9 cellular contexts compared by ENCODE assay signal in the genomic region with DNA sequence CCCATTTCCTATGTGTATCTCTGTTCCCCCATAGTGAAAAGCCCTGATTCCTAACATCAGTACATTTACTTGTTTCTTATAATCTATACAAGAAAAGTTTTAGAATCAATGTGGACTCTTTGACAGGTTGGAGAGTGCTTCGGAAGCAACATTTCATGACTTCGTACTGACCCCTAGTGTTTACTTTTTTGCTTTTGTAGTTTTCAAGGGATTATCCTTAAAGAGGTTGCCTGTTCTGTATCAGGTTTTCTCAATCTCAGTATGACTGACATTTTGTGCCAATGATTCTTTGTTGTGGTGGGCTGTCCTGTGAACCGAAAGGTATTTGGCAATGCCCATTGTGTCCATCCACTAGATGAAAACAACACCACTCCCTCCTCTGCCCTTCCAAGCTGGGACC. TPM values are rescaled to one million over a fixed set of nuclear protein-coding genes. Genes with fewer than 3 reads are reported as not detected.
DNase-seq lines count a peak whose midpoint lies in the region; ATAC-seq and TF ChIP-seq lines count a peak whose summit lies in the region.
"Had no signal": no experiment of that assay in that cellular context is flagged by ENCODE, and none has a peak within 500 bp of the region (broad histone marks: within the 10 kb centered on the region; RNA-seq: fewer than 3 reads in every experiment).

No MANE protein-coding gene starts in this region.

- TF ChIP-seq POLR2A in body of pancreas (IDR thresholded peaks at IDR 0.05): no peak

- intact Hi-C loops in body of pancreas (cut with DNase I): no loop called here

- H3K27me3 ChIP-seq in body of pancreas: peaks cover 0 to 3% of the 10 kb centered on the region in 2 donors

- H3K27ac Mint-ChIP-seq in nephron progenitor cell: no peak overlapping the region
- H3K27ac Mint-ChIP-seq: T-helper 1 cell treated with Interleukin-12 subunit alpha and Interleukin-12 subunit beta and Interleukin-4 antibody, amounts not matched to agents 30 μg/mL and 1 μg/mL, for 36 hours had no signal

- H3K36me3 Mint-ChIP-seq in nephron progenitor cell (ENCODE audit: low read depth): no peaks in the 10 kb centered on the region

- 3 to 10% methylated on average over 3 of the region's 3 CpGs for WGBS in body of pancreas, 2 donors

- in situ Hi-C loops in G401 (cut with HindIII; ENCODE audit: low sequenced_read_pairs): no loop called here

- H3K27ac ChIP-seq in body of pancreas: no peak overlapping the region

- peak; percentile 8 for DNase-seq in G401 (ENCODE audit: low spot score)
- peak; percentile 47 for DNase-seq in MV-4-11 (lab: John Stamatoyannopoulos, UW)
- DNase-seq in body of pancreas: no peak
- no peak for DNase-seq in nephron progenitor cell
- DNase-seq in activated T-cell treated with anti-CD3 and anti-CD28 coated beads for 4 hours: no peak
- DNase-seq in NK-92 treated with Interleukin-12 subunit alpha and Interleukin-12 subunit beta, amount 100 ng/mL, for 24 hours (lab: John Stamatoyannopoulos, UW): no peak

- no peaks in the 10 kb centered on the region for H3K9me3 ChIP-seq in body of pancreas

- H3K27me3 Mint-ChIP-seq in nephron progenitor cell (ENCODE audit: low read depth, poor library complexity): peaks cover 24% of the 10 kb centered on the region

- ATAC-seq in GM21723 (IDR thresholded peaks at IDR 0.05; ENCODE audit: unreplicated experiment): peak; percentile 61
- no peak for ATAC-seq in body of pancreas
- no peak for ATAC-seq in GM18520 (IDR thresholded peaks at IDR 0.05; ENCODE audit: unreplicated experiment)

- TF ChIP-seq CTCF in body of pancreas (IDR thresholded peaks at IDR 0.05) (peak in 6 of 7 experiments; percentile 7 to 40 (median 24)), nephron progenitor cell (IDR thresholded peaks at IDR 0.05) (peak; percentile 52)

- H3K4me3 Mint-ChIP-seq in nephron progenitor cell: no peak overlapping the region
- H3K4me3 Mint-ChIP-seq: T-helper 1 cell treated with Interleukin-12 subunit alpha and Interleukin-12 subunit beta and Interleukin-4 antibody, amounts not matched to agents 30 μg/mL and 1 μg/mL, for 36 hours had no signal

- H3K36me3 ChIP-seq in body of pancreas (replicated peaks in 1 of 2; ENCODE audit: insufficient read depth in 1 of 2, low read depth in 2 of 2): no peaks in the 10 kb centered on the region

- H3K4me3 ChIP-seq in body of pancreas: no peak overlapping the region

- no peaks in the 10 kb centered on the region for H3K4me1 Mint-ChIP-seq in nephron progenitor cell

- no peaks in the 10 kb centered on the region for H3K9me3 Mint-ChIP-seq in nephron progenitor cell
- H3K9me3 Mint-ChIP-seq: T-helper 1 cell treated with Interleukin-12 subunit alpha and Interleukin-12 subunit beta and Interleukin-4 antibody, amounts not matched to agents 30 μg/mL and 1 μg/mL, for 36 hours had no signal

- no peaks in the 10 kb centered on the region for H3K4me1 ChIP-seq in body of pancreas

RNA-seq across cellular contexts. Expression of gene SERPINB2, which starts 43.3 kb away (rescaled TPM):
- not detected in 2 replicates for total RNA-seq in G401 (2014; rRNA removed; shearing (Covaris generic))
- total RNA-seq in body of pancreas: 1 to 10 TPM in 1 of 2 donors, not detected in 1; 1.6 TPM

Comparison
In these comparisons a context has a peak if more than half of its experiments do, and no peak if none do; other contexts are left out.
1. DNase-seq: peak in G401 (single experiment) and MV-4-11 (single experiment); none in body of pancreas (0 of 4), nephron progenitor cell (single experiment), activated T-cell treated with anti-CD3 and anti-CD28 coated beads for 4 hours (single experiment) and NK-92 treated with Interleukin-12 subunit alpha and Interleukin-12 subunit beta, amount 100 ng/mL, for 24 hours (single experiment).